Comparison of ENCODE assay signal across 1 cellular context in genomic region chr19:38736413-38737280, GRCh38.
TF ChIP-seq lines count a peak whose summit lies in the region.

No MANE protein-coding gene starts in this region.

TF ChIP-seq in WTC11, 78 proteins besides CTCF, POLR2A, EP300 and RAD21 (continued from another document):
- TF ChIP-seq E2F1 (CRISPR knock-in tag; IDR thresholded peaks at IDR 0.05) (peak; percentile 83), ZNF138 (CRISPR knock-in tag; conservative IDR thresholded peaks at IDR 0.05) (no peak), ZNF232 (CRISPR knock-in tag; IDR thresholded peaks at IDR 0.05) (0 out of 2 replicates have a peak, but pooled peaks have one; percentile 62), TEAD4 (CRISPR knock-in tag; IDR thresholded peaks at IDR 0.05) (0 out of 2 replicates have a peak, but pooled peaks have one; percentile 59), ATF2 (CRISPR knock-in tag; IDR thresholded peaks at IDR 0.05; ENCODE audit: borderline replicate concordance, low read depth) (no peak), ZNF121 (CRISPR knock-in tag; IDR thresholded peaks at IDR 0.05) (no peak), AFF4 (CRISPR knock-in tag; IDR thresholded peaks at IDR 0.05; ENCODE audit: borderline replicate concordance) (no peak), NR2C2 (CRISPR knock-in tag; IDR thresholded peaks at IDR 0.05) (0 out of 2 replicates have a peak, but pooled peaks have one; percentile 58), ATF3 (CRISPR knock-in tag; conservative IDR thresholded peaks at IDR 0.05) (no peak)
